ENCODE assay signal across 8 cellular contexts in the genomic region with DNA sequence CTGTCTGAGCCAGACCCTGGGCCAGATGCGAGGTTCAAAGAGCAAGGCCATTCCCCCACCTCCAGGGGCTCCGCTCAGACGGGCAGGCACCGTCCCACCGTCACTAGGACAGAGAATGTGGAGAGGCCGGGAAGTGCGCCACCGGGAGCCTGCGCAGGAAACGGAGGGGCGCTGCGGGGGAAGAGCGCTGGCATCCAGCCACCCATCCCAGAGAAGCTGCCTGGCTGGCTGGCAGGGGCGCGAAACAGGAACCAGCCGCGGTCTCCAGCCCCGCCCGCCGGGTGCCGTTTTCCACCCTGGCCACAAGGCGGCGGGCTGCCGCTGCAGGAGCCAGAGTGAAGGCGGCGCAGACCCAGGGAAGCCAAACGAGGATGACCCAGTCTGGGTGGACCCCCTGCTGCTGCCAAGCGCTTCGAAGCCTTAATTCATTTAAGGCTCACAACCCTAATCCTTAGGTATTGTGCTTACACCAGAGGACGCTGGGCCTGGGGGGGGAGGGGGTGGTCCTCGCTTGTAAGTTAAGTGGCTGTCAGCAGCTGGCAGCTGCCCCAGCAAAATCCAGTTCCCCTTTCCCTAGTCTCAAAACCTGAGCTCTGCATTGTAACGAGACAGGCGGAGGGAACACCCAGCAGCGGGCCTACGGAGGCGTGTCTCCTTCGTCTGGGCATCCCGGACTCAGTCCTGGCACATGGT.
DNase-seq lines count a peak whose midpoint lies in the region; ATAC-seq and TF ChIP-seq lines count a peak whose summit lies in the region.
"Not testable (repeated sequence)": the region's sequence is repeated elsewhere in the genome, so short reads cannot be mapped to it uniquely, and the experiment has no call there.

No MANE protein-coding gene starts in this region.

- H3K79me2 ChIP-seq in mammary epithelial cell (ENCODE audit: insufficient read depth, low read length) = peaks cover 19% of the 10 kb centered on the region

- not testable (repeated sequence) for H3K9ac ChIP-seq in mammary epithelial cell (ENCODE audit: insufficient read depth, low read length)

- POLR2A ChIA-PET in A673 (lab: Charles Lee; ENCODE audit: low non-redundant PET) = not testable (repeated sequence)

- not testable (repeated sequence) for H3K36me3 ChIP-seq in A673 (ENCODE audit: insufficient read depth, low read length, poor library complexity, severe bottlenecking); mammary epithelial cell (ENCODE audit: insufficient read depth, low read length)

- H3K4me1 ChIP-seq in A673 (ENCODE audit: insufficient read depth, low read length, poor library complexity, severe bottlenecking) = peaks cover 40% of the 10 kb centered on the region
- peaks cover 35% of the 10 kb centered on the region for H3K4me1 ChIP-seq in mammary epithelial cell (ENCODE audit: insufficient read depth, low read length)

- dilution Hi-C loops in mammary epithelial cell (cut with HindIII; ENCODE audit: low sequenced_read_pairs) = not testable (repeated sequence)

- peak overlapping the region; percentile 50 for H2AFZ ChIP-seq in mammary epithelial cell (ENCODE audit: low read depth, low read length)

- ATAC-seq in GM18861 (IDR thresholded peaks at IDR 0.05; ENCODE audit: unreplicated experiment) (peak; percentile 55), HG03280 (IDR thresholded peaks at IDR 0.05; ENCODE audit: unreplicated experiment) (peak; percentile 60)

- not testable (repeated sequence) for H3K9me3 ChIP-seq in A673 (ENCODE audit: low read depth, low read length, poor library complexity, severe bottlenecking); mammary epithelial cell (replicated peaks; ENCODE audit: insufficient read depth, low read length)

- DNase-seq in A673 (ENCODE audit: low spot score) (peak; percentile 96), NCI-H446 (lab: John Stamatoyannopoulos, UW) (peak; percentile 30 to 86), mammary epithelial cell (peak; percentile 55), iPS-NIHi7 (ENCODE audit: extremely low spot score) (peak; percentile 77), skeletal muscle cell (ENCODE audit: low read depth) (peak; percentile 47)
- peak; percentile 38 to 58 (median 54) for DNase-seq in activated CD4-positive, CD25-positive, alpha-beta regulatory T cell (lab: John Stamatoyannopoulos, UW)

- 6% methylated on average over 12 of the region's 38 CpGs for WGBS in mammary epithelial cell (ENCODE audit: low coverage, missing lambda C conversion rate)

- H3K27ac ChIP-seq in A673 (ENCODE audit: low read depth, low read length, poor library complexity, severe bottlenecking); mammary epithelial cell (ENCODE audit: insufficient read depth, low read depth, low read length): not testable (repeated sequence)

- H3K27me3 ChIP-seq in A673 (replicated peaks; ENCODE audit: insufficient read depth, low read depth, low read length, poor library complexity) = peaks cover 37% of the 10 kb centered on the region
- H3K27me3 ChIP-seq in mammary epithelial cell (ENCODE audit: insufficient read depth, low read length) = not testable (repeated sequence)

- BruUV-seq in A673 (replicated peaks; lab: Mats Ljungman, UMichigan); mammary epithelial cell (replicated peaks; lab: Mats Ljungman, UMichigan): not testable (repeated sequence)

- H3K4me2 ChIP-seq in mammary epithelial cell (ENCODE audit: insufficient read depth, low read depth, low read length) = peak overlapping the region; percentile 71

- H4K20me1 ChIP-seq in mammary epithelial cell (ENCODE audit: insufficient read depth, low read length) = not testable (repeated sequence)

- peak; percentile 96 for TF ChIP-seq CTCF in A673 (conservative IDR thresholded peaks at IDR 0.05; ENCODE audit: low read depth, low read length)
- peak; percentile 65 to 85 for TF ChIP-seq CTCF in mammary epithelial cell (conservative IDR thresholded peaks at IDR 0.05 in 1 of 2, IDR thresholded peaks at IDR 0.05 in 1 of 2; ENCODE audit: extremely low read depth in 1 of 2, insufficient read depth in 1 of 2, low read depth in 1 of 2, low read length in 2 of 2)

- in situ Hi-C loops in mammary epithelial cell (cut with MboI; ENCODE audit: low sequenced_read_pairs in 2 of 2) = loop anchor here in 1 of 2 donors (25.0 kb wide), 1 partner anchor 160 kb away; no protein-coding TSS in a partner anchor

- peak overlapping the region; percentile 36 for H3K4me3 ChIP-seq in A673 (ENCODE audit: low read depth, low read length, poor library complexity, severe bottlenecking)
- H3K4me3 ChIP-seq in mammary epithelial cell (replicated peaks in 1 of 3; ENCODE audit: insufficient read depth in 1 of 3, low read depth in 2 of 3, low read length in 3 of 3) = peak overlapping the region in 1 of 3 experiments; percentile 9
- peak overlapping the region; percentile 27 for H3K4me3 ChIP-seq in skeletal muscle cell (ENCODE audit: low read depth, low read length)

- intact Hi-C loops in A673 (cut with micrococcal nuclease; ENCODE audit: unreplicated experiment) (loop anchor here (2.0 kb wide), 1 partner anchor 186 kb away; no protein-coding TSS in a partner anchor), mammary epithelial cell (cut with micrococcal nuclease) (loop anchor here (1.0 to 10.0 kb wide), 3 partner anchors 38 to 184 kb away; no protein-coding TSS in a partner anchor)

- CTCF ChIA-PET in A673 (lab: Charles Lee) (interaction anchor here (0.7 kb wide), 1 partner anchor 353 kb away, joined by 3 read pairs; no protein-coding TSS in a partner anchor), mammary epithelial cell (lab: Charles Lee; ENCODE audit: low non-redundant PET) (interaction anchor here (0.7 kb wide), 1 partner anchor 163 kb away, joined by 3 read pairs; no protein-coding TSS in a partner anchor)
